ENCODE assay signal across 8 cellular contexts in the genomic region with DNA sequence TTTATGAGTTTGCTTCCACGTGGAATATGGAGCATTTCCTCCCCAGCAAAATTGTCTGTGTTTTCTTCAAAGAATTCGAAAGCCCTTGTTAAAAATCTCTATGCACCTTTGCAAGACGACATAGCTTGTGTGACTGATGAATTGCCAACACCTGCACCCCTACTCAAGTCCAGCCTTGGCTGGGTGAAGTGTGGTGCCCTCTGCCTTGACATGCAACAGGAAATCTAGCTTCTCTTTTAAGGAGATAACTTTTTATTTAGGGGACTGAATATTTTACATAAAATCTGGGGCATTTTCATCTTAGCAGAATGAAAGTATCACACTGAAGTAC. TPM values are rescaled to one million over a fixed set of nuclear protein-coding genes. Genes with fewer than 3 reads are reported as not detected.
A peak's percentile ranks its signal among the peaks of the same experiment; 100 is the strongest.
DNase-seq lines count a peak whose midpoint lies in the region; ATAC-seq and TF ChIP-seq lines count a peak whose summit lies in the region.

No MANE protein-coding gene starts in this region.

- intact Hi-C loops in Panc1 (cut with micrococcal nuclease; ENCODE audit: unreplicated experiment): no loop called here

- no peaks in the 10 kb centered on the region for H3K36me3 ChIP-seq in Panc1 (ENCODE audit: control insufficient read depth, insufficient read depth, low read length)

- H3K9me3 ChIP-seq in Panc1 (ENCODE audit: control insufficient read depth, insufficient read depth, low read depth, low read length): no peaks in the 10 kb centered on the region

- no peaks in the 10 kb centered on the region for H3K27me3 Mint-ChIP-seq in osteocyte (ENCODE audit: unreplicated experiment)

- peaks cover 2% of the 10 kb centered on the region for H3K36me3 Mint-ChIP-seq in osteocyte (ENCODE audit: unreplicated experiment)

- POLR2A ChIA-PET in Panc1 (lab: Charles Lee): interaction anchor here (0.6 kb wide), 2 partner anchors 10 to 362 kb away, joined by 3 read pairs; no protein-coding TSS in a partner anchor

- ATAC-seq in Panc1 (no peak), GM21515 (IDR thresholded peaks at IDR 0.05; ENCODE audit: unreplicated experiment) (no peak)

- no peaks in the 10 kb centered on the region for H3K9me3 Mint-ChIP-seq in osteocyte (ENCODE audit: unreplicated experiment)

- H3K27me3 ChIP-seq in Panc1 (ENCODE audit: control insufficient read depth, insufficient read depth, low read length): no peaks in the 10 kb centered on the region

- DNase-seq in DMS 273 (lab: John Stamatoyannopoulos, UW; ENCODE audit: unreplicated experiment): peak; percentile 39
- DNase-seq in DMS 273 treated with DMSO at 0.1 percent for 48 hours (lab: John Stamatoyannopoulos, UW): no peak
- no peak for DNase-seq in Panc1 (ENCODE audit: low read depth, low spot score)
- DNase-seq in epithelial cell of prostate (ENCODE audit: low read depth, low spot score): no peak
- no peak for DNase-seq in osteocyte (ENCODE audit: extremely low spot score, unreplicated experiment)
- DNase-seq in activated CD4-positive, CD25-positive, alpha-beta regulatory T cell treated with anti-CD3 and anti-CD28 coated beads, Interleukin-2, amount 50 U/mL, for 72 hours: no peak
- no peak for DNase-seq in HuH-7 (ENCODE audit: low spot score)

- in situ Hi-C loops in Panc1 (cut with HindIII; ENCODE audit: low pct_unique_long_range_greater_than_20kb, low sequenced_read_pairs): no loop called here

- BruUV-seq in Panc1 (replicated peaks; lab: Mats Ljungman, UMichigan): TSS peak; percentile 74

- H3K4me1 ChIP-seq in Panc1 (ENCODE audit: control insufficient read depth, insufficient read depth, low read length): peaks cover 46% of the 10 kb centered on the region

- H3K4me3 ChIP-seq in Panc1 (ENCODE audit: low read depth in 2 of 2, low read length in 2 of 2): peak overlapping the region; percentile 82 to 83

- TF ChIP-seq CTCF in Panc1 (IDR thresholded peaks at IDR 0.05) (no peak), osteocyte (IDR thresholded peaks at IDR 0.05) (no peak)

- peaks cover 48% of the 10 kb centered on the region for H3K4me1 Mint-ChIP-seq in osteocyte (ENCODE audit: unreplicated experiment)

- H3K27ac Mint-ChIP-seq in osteocyte (ENCODE audit: unreplicated experiment): peak overlapping the region; percentile 98

- H3K27ac ChIP-seq in Panc1 (ENCODE audit: low read length) (peak overlapping the region; percentile 99), epithelial cell of prostate (peak overlapping the region; percentile 80)

- peak overlapping the region; percentile 95 for H3K4me3 Mint-ChIP-seq in osteocyte (ENCODE audit: unreplicated experiment)

- CTCF ChIA-PET in Panc1 (lab: Charles Lee): interaction anchor here (1.0 kb wide), 1 partner anchor 122 kb away, joined by 3 read pairs; no protein-coding TSS in a partner anchor

RNA-seq across cellular contexts. Expression of a gene that starts 0.6 kb away (rescaled TPM):
- total RNA-seq in Panc1 (2021; ENCODE audit: unreplicated experiment): 54.0 TPM
- polyA plus RNA-seq in Panc1 (2012; ENCODE audit: insufficient read length): 36.4 TPM
- total RNA-seq in osteocyte: 49.5 and 55.8 TPM in 2 replicates

RNA-seq across cellular contexts. Expression of a gene that starts 1.4 kb away (rescaled TPM):
- total RNA-seq in Panc1 (2021; ENCODE audit: unreplicated experiment) (58.7 TPM), osteocyte (125 and 131 TPM in 2 replicates)
- polyA plus RNA-seq in Panc1 (2012; ENCODE audit: insufficient read length): 19.9 TPM
